In genomic region chr2:74498500-74499268, GRCh38 we compare ENCODE assay signal across 8 cellular contexts. TPM values are rescaled to one million over a fixed set of nuclear protein-coding genes. Genes with fewer than 3 reads are reported as not detected.
DNase-seq lines count a peak whose midpoint lies in the region; ATAC-seq and TF ChIP-seq lines count a peak whose summit lies in the region.

No MANE protein-coding gene starts in this region.

- no peaks in the 10 kb centered on the region for H3K9me3 Mint-ChIP-seq in activated naive CD4-positive, alpha-beta T cell treated with anti-CD3 and anti-CD28 coated beads for 36 hours
- H3K9me3 Mint-ChIP-seq in activated CD4-positive, alpha-beta memory T cell treated with anti-CD3 and anti-CD28 coated beads for 36 hours, result no peaks in the 10 kb centered on the region

- H3K27ac Mint-ChIP-seq in activated naive CD4-positive, alpha-beta T cell treated with anti-CD3 and anti-CD28 coated beads for 36 hours, result no peak overlapping the region
- H3K27ac Mint-ChIP-seq in activated CD4-positive, alpha-beta memory T cell treated with anti-CD3 and anti-CD28 coated beads for 36 hours, result peak overlapping the region; percentile 20

- intact Hi-C loops in activated naive CD4-positive, alpha-beta T cell treated with anti-CD3 and anti-CD28 coated beads for 36 hours (cut with micrococcal nuclease), result loop anchor here (1.0 to 5.0 kb wide), 3 partner anchors 18 to 89 kb away; no protein-coding TSS in a partner anchor
- intact Hi-C loops in activated CD4-positive, alpha-beta memory T cell treated with anti-CD3 and anti-CD28 coated beads for 36 hours (cut with micrococcal nuclease), result loop anchor here (1.0 to 5.0 kb wide), 3 partner anchors 15 to 34 kb away; partner anchors contain the start of gene TTC31
- intact Hi-C loops in spleen (cut with DNase I; ENCODE audit: low total_unique reads), result no loop called here

- peaks cover 59% of the 10 kb centered on the region for H3K27me3 Mint-ChIP-seq in activated naive CD4-positive, alpha-beta T cell treated with anti-CD3 and anti-CD28 coated beads for 36 hours (ENCODE audit: low read depth)
- peaks cover 51% of the 10 kb centered on the region for H3K27me3 Mint-ChIP-seq in activated CD4-positive, alpha-beta memory T cell treated with anti-CD3 and anti-CD28 coated beads for 36 hours

- peaks cover 78% of the 10 kb centered on the region for H3K27me3 ChIP-seq in iPS DF 6.9 (ENCODE audit: control insufficient read depth, insufficient read depth, low read length)
- peaks cover 9 to 71% (median 42%) of the 10 kb centered on the region in 7 donors for H3K27me3 ChIP-seq in spleen (replicated peaks in 1 of 7)

- TF ChIP-seq CTCF in spleen (IDR thresholded peaks at IDR 0.05 in 8 of 11, conservative IDR thresholded peaks at IDR 0.05 in 3 of 11), result no peak

- H3K4me3 ChIP-seq in iPS DF 6.9 (ENCODE audit: low read length) (peak overlapping the region; percentile 54; the same call in 1 of the 2 replicates), spleen (peak overlapping the region; percentile 34 to 68 (median 44))

- H3K4me1 ChIP-seq in iPS DF 6.9 (ENCODE audit: control insufficient read depth, insufficient read depth, low read length), result peaks cover 2% of the 10 kb centered on the region; the same call in 1 of the 2 replicates
- H3K4me1 ChIP-seq in spleen, result peaks cover 24 to 57% (median 50%) of the 10 kb centered on the region in 6 donors

- TF ChIP-seq POLR2A in spleen (IDR thresholded peaks at IDR 0.05), result no peak

- peaks cover 3% of the 10 kb centered on the region for H3K36me3 Mint-ChIP-seq in activated naive CD4-positive, alpha-beta T cell treated with anti-CD3 and anti-CD28 coated beads for 36 hours (ENCODE audit: low read depth)
- H3K36me3 Mint-ChIP-seq in activated CD4-positive, alpha-beta memory T cell treated with anti-CD3 and anti-CD28 coated beads for 36 hours, result peaks cover under 1% of the 10 kb centered on the region

- POLR2A ChIA-PET in activated CD4-positive, alpha-beta memory T cell treated with anti-CD3 and anti-CD28 coated beads for 36 hours (lab: Charles Lee), result interaction anchor here (1.0 to 1.3 kb wide), 3 partner anchors 15 to 31 kb away, joined by 3 to 5 read pairs (median 5); partner anchors contain the start of genes AUP1, CCDC142, HTRA2 and TTC31

- peak; percentile 45 for DNase-seq in activated naive CD4-positive, alpha-beta T cell treated with anti-CD3 and anti-CD28 coated beads for 36 hours
- no peak for DNase-seq in activated naive CD4-positive, alpha-beta T cell treated with anti-CD3 and anti-CD28 coated beads, Interleukin-2, amount 50 U/mL, for 16 hours
- DNase-seq in activated CD4-positive, alpha-beta memory T cell treated with anti-CD3 and anti-CD28 coated beads for 36 hours, result peak; percentile 58
- DNase-seq in iPS DF 6.9 (ENCODE audit: low read depth, low spot score) (no peak), spleen (peak; percentile 74), medulla oblongata (ENCODE audit: extremely low spot score) (no peak)

- peak overlapping the region; percentile 67 for H3K4me3 Mint-ChIP-seq in activated naive CD4-positive, alpha-beta T cell treated with anti-CD3 and anti-CD28 coated beads for 36 hours
- H3K4me3 Mint-ChIP-seq in activated CD4-positive, alpha-beta memory T cell treated with anti-CD3 and anti-CD28 coated beads for 36 hours, result peak overlapping the region; percentile 75

- H3K27ac ChIP-seq in iPS DF 6.9 (ENCODE audit: low read length) (no peak overlapping the region), spleen (peak overlapping the region in 1 of 8 donors; percentile 18)

- H3K9me3 ChIP-seq in iPS DF 6.9 (ENCODE audit: control insufficient read depth, insufficient read depth, low read length) (no peaks in the 10 kb centered on the region), spleen (no peaks in the 10 kb centered on the region)

- no CpG with 5 or more reads among the region's 41 CpGs for WGBS in iPS DF 6.9 (ENCODE audit: insufficient coverage, insufficient read length)
- 1 to 2% (median 2%) methylated on average over 41 of the region's 41 CpGs for WGBS in spleen, 5 donors

- H3K36me3 ChIP-seq in iPS DF 6.9 (ENCODE audit: control insufficient read depth, insufficient read depth, low read length) (no peaks in the 10 kb centered on the region), spleen (peaks cover 0 to 12% (median 6%) of the 10 kb centered on the region in 6 donors)

- peaks cover 34% of the 10 kb centered on the region for H3K4me1 Mint-ChIP-seq in activated naive CD4-positive, alpha-beta T cell treated with anti-CD3 and anti-CD28 coated beads for 36 hours (ENCODE audit: low read depth)
- peaks cover 35% of the 10 kb centered on the region for H3K4me1 Mint-ChIP-seq in activated CD4-positive, alpha-beta memory T cell treated with anti-CD3 and anti-CD28 coated beads for 36 hours (ENCODE audit: low read depth)

- CTCF ChIA-PET in activated naive CD4-positive, alpha-beta T cell treated with anti-CD3 and anti-CD28 coated beads for 36 hours (lab: Charles Lee), result interaction anchor here (1.0 to 3.7 kb wide), 3 partner anchors 17 to 88 kb away, joined by 3 to 24 read pairs (median 6); partner anchors contain the start of genes CCDC142 and TTC31
- CTCF ChIA-PET in activated CD4-positive, alpha-beta memory T cell treated with anti-CD3 and anti-CD28 coated beads for 36 hours (lab: Charles Lee), result interaction anchor here (0.9 to 1.7 kb wide), 3 partner anchors 16 to 91 kb away, joined by 3 to 7 read pairs (median 3); partner anchors contain the start of genes CCDC142 and TTC31

- ATAC-seq in HG03135 (IDR thresholded peaks at IDR 0.05; ENCODE audit: unreplicated experiment) (no peak), GM21825 (IDR thresholded peaks at IDR 0.05; ENCODE audit: unreplicated experiment) (no peak)

RNA-seq across cellular contexts. Expression of gene LBX2, which starts 0.7 kb away (rescaled TPM):
- under 1 TPM in 1 of 2 experiments, not detected in 1; 0.31 TPM for total RNA-seq in activated naive CD4-positive, alpha-beta T cell treated with anti-CD3 and anti-CD28 coated beads for 36 hours
- under 1 TPM; 0.52 to 0.63 TPM for total RNA-seq in activated CD4-positive, alpha-beta memory T cell treated with anti-CD3 and anti-CD28 coated beads for 36 hours
- 1 to 10 TPM in 3 of 7 donors, under 1 TPM in 4; 0.52 to 2.7 (median 0.89) TPM for total RNA-seq in spleen
- polyA plus RNA-seq in spleen, result 1 to 10 TPM in 1 of 3 donors, under 1 TPM in 2; 0.50 to 1.8 (median 0.93) TPM

RNA-seq across cellular contexts. Expression of gene PCGF1, which starts 8.8 kb away (rescaled TPM):
- total RNA-seq in activated naive CD4-positive, alpha-beta T cell treated with anti-CD3 and anti-CD28 coated beads for 36 hours, result 10 to 100 TPM; 21.1 to 24.4 TPM
- 10 to 100 TPM; 22.6 to 26.0 TPM for total RNA-seq in activated CD4-positive, alpha-beta memory T cell treated with anti-CD3 and anti-CD28 coated beads for 36 hours
- 10 to 100 TPM; 12.7 to 20.4 (median 14.7) TPM for total RNA-seq in spleen
- 10 to 100 TPM in 2 of 3 donors, 1 to 10 TPM in 1; 9.6 to 11.8 (median 11.6) TPM for polyA plus RNA-seq in spleen

RNA-seq across cellular contexts. Expression of gene TLX2, which starts 15.6 kb away (rescaled TPM):
- total RNA-seq in activated naive CD4-positive, alpha-beta T cell treated with anti-CD3 and anti-CD28 coated beads for 36 hours, result under 1 TPM; 0.10 TPM
- under 1 TPM; 0.52 to 0.94 TPM for total RNA-seq in activated CD4-positive, alpha-beta memory T cell treated with anti-CD3 and anti-CD28 coated beads for 36 hours
- total RNA-seq in spleen, result not detected
- polyA plus RNA-seq in spleen, result under 1 TPM in 2 of 3 donors, not detected in 1; 0.04 to 0.05 TPM

RNA-seq across cellular contexts. Expression of gene TTC31, which starts 15.8 kb away (rescaled TPM):
- total RNA-seq in activated naive CD4-positive, alpha-beta T cell treated with anti-CD3 and anti-CD28 coated beads for 36 hours, result 10 to 100 TPM; 29.5 to 30.6 TPM
- 10 to 100 TPM; 27.3 to 29.1 TPM for total RNA-seq in activated CD4-positive, alpha-beta memory T cell treated with anti-CD3 and anti-CD28 coated beads for 36 hours
- 10 to 100 TPM; 34.3 to 51.3 (median 38.3) TPM for total RNA-seq in spleen
- 10 to 100 TPM; 15.7 to 26.7 (median 21.6) TPM for polyA plus RNA-seq in spleen

RNA-seq across cellular contexts. Expression of gene CCDC142, which starts 15.9 kb away (rescaled TPM):
- 1 to 10 TPM; 3.7 to 5.8 TPM for total RNA-seq in activated naive CD4-positive, alpha-beta T cell treated with anti-CD3 and anti-CD28 coated beads for 36 hours
- 10 to 100 TPM; 10.1 to 10.8 TPM for total RNA-seq in activated CD4-positive, alpha-beta memory T cell treated with anti-CD3 and anti-CD28 coated beads for 36 hours
- total RNA-seq in spleen, result 10 to 100 TPM; 22.2 to 59.4 (median 31.6) TPM
- polyA plus RNA-seq in spleen, result 1 to 10 TPM; 2.8 to 9.3 (median 3.4) TPM

Comparison
In these comparisons a context has a peak if more than half of its experiments do, and no peak if none do; other contexts are left out.
1. DNase-seq: peak in activated naive CD4-positive, alpha-beta T cell treated with anti-CD3 and anti-CD28 coated beads for 36 hours (single experiment), activated CD4-positive, alpha-beta memory T cell treated with anti-CD3 and anti-CD28 coated beads for 36 hours (single experiment) and spleen (single experiment); none in activated naive CD4-positive, alpha-beta T cell treated with anti-CD3 and anti-CD28 coated beads, Interleukin-2, amount 50 U/mL, for 16 hours (single experiment), iPS DF 6.9 (single experiment) and medulla oblongata (single experiment).